ENCODE assay signal across 8 cellular contexts in genomic region chrX:151082077-151082948, GRCh38.
A peak's percentile ranks its signal among the peaks of the same experiment; 100 is the strongest.
DNase-seq lines count a peak whose midpoint lies in the region; ATAC-seq, FAIRE-seq and TF ChIP-seq lines count a peak whose summit lies in the region.

No MANE protein-coding gene starts in this region.

- DNase-seq in AG04449 (ENCODE audit: low read depth, low spot score), result no peak
- peak; percentile 37 for DNase-seq in GM18507 (ENCODE audit: extremely low spot score, insufficient read length, low read depth)
- DNase-seq in NCI-H2171 (lab: John Stamatoyannopoulos, UW), result peak; percentile 30
- DNase-seq in activated CD4-positive, alpha-beta T cell treated with anti-CD3 and anti-CD28 coated beads for 36 hours, result peak; percentile 74
- DNase-seq in lower leg skin (ENCODE audit: low spot score in 2 of 2), result peak; percentile 19 to 90
- DNase-seq in stimulated activated CD4-positive, alpha-beta T cell treated with anti-CD3 and anti-CD28 coated beads, TNF-alpha, amount 100 ng/mL, for 48 hours (ENCODE audit: low read depth in 3 of 3), result peak; percentile 15 to 53 (median 16)

- WGBS in lower leg skin, 2 donors, result 15 to 22% methylated on average over 17 to 31 of the region's 41 CpGs

- ATAC-seq in HG02973 (IDR thresholded peaks at IDR 0.05; ENCODE audit: unreplicated experiment), result peak; percentile 92
- peak; percentile 76 for ATAC-seq in activated CD4-positive, alpha-beta T cell treated with anti-CD3 and anti-CD28 coated beads for 36 hours

- peaks cover 19% of the 10 kb centered on the region for H3K27me3 Mint-ChIP-seq in activated CD4-positive, alpha-beta T cell treated with anti-CD3 and anti-CD28 coated beads for 36 hours
- peaks cover 23% of the 10 kb centered on the region for H3K27me3 Mint-ChIP-seq in dendritic cell treated with granulocyte-macrophage colony-stimulating factor and Interleukin-4, amounts not matched to agents 40 ng/mL and 50 ng/mL, for 4 days

- no peak overlapping the region for H3K4me3 Mint-ChIP-seq in activated CD4-positive, alpha-beta T cell treated with anti-CD3 and anti-CD28 coated beads for 36 hours
- H3K4me3 Mint-ChIP-seq in dendritic cell treated with granulocyte-macrophage colony-stimulating factor and Interleukin-4, amounts not matched to agents 40 ng/mL and 50 ng/mL, for 4 days, result peak overlapping the region; percentile 39

- H3K4me3 ChIP-seq in AG04449 (ENCODE audit: low read depth, low read length) (peak overlapping the region; percentile 37), lower leg skin (ENCODE audit: low read depth, poor library complexity, severe bottlenecking) (no peak overlapping the region)

- POLR2A ChIA-PET in AG04449 (lab: Yijun Ruan, JAX), result no interaction called here
- POLR2A ChIA-PET in activated CD4-positive, alpha-beta T cell treated with anti-CD3 and anti-CD28 coated beads for 36 hours (lab: Charles Lee), result no interaction called here

- FAIRE-seq in GM18507 (lab: Jason Lieb, UNC), result peak; percentile 53

- no peaks in the 10 kb centered on the region for H3K4me1 Mint-ChIP-seq in activated CD4-positive, alpha-beta T cell treated with anti-CD3 and anti-CD28 coated beads for 36 hours
- H3K4me1 Mint-ChIP-seq in dendritic cell treated with granulocyte-macrophage colony-stimulating factor and Interleukin-4, amounts not matched to agents 40 ng/mL and 50 ng/mL, for 4 days (ENCODE audit: low read depth), result peaks cover 5% of the 10 kb centered on the region

- H3K9me3 Mint-ChIP-seq in activated CD4-positive, alpha-beta T cell treated with anti-CD3 and anti-CD28 coated beads for 36 hours (ENCODE audit: low read depth), result no peaks in the 10 kb centered on the region
- H3K9me3 Mint-ChIP-seq in dendritic cell treated with granulocyte-macrophage colony-stimulating factor and Interleukin-4, amounts not matched to agents 40 ng/mL and 50 ng/mL, for 4 days, result no peaks in the 10 kb centered on the region

- TF ChIP-seq POLR2A in lower leg skin (IDR thresholded peaks at IDR 0.05), result no peak

- intact Hi-C loops in activated CD4-positive, alpha-beta T cell treated with anti-CD3 and anti-CD28 coated beads for 36 hours (cut with DNase I, micrococcal nuclease), result loop anchor here (1.0 to 10.0 kb wide), 3 partner anchors 98 to 310 kb away; partner anchors contain the start of gene HMGB3 (in 2 of the 2)
- intact Hi-C loops in dendritic cell treated with granulocyte-macrophage colony-stimulating factor and Interleukin-4, amounts not matched to agents 40 ng/mL and 50 ng/mL, for 4 days (cut with micrococcal nuclease), result loop anchor here (1.0 kb wide), 1 partner anchor 310 kb away; no protein-coding TSS in a partner anchor
- intact Hi-C loops in lower leg skin (cut with DNase I; ENCODE audit: low total_unique reads), result loop anchor here (5.0 kb wide), 1 partner anchor 310 kb away; no protein-coding TSS in a partner anchor

- no peak overlapping the region for H3K27ac Mint-ChIP-seq in activated CD4-positive, alpha-beta T cell treated with anti-CD3 and anti-CD28 coated beads for 36 hours
- no peak overlapping the region for H3K27ac Mint-ChIP-seq in dendritic cell treated with granulocyte-macrophage colony-stimulating factor and Interleukin-4, amounts not matched to agents 40 ng/mL and 50 ng/mL, for 4 days

- CTCF ChIA-PET in AG04449 (lab: Yijun Ruan, JAX), result interaction anchor here (0.6 to 8.8 kb wide), 12 partner anchors 10 to 351 kb away, joined by 3 to 208 read pairs (median 3); no protein-coding TSS in a partner anchor
- CTCF ChIA-PET in activated CD4-positive, alpha-beta T cell treated with anti-CD3 and anti-CD28 coated beads for 36 hours (lab: Charles Lee), result interaction anchor here (0.6 to 3.7 kb wide), 6 partner anchors 296 to 1550 kb away, joined by 3 to 49 read pairs (median 3); no protein-coding TSS in a partner anchor

- peak; percentile 78 for TF ChIP-seq CTCF in AG04449 (IDR thresholded peaks at IDR 0.05; ENCODE audit: insufficient read depth, low read length, missing control alignments)
- no peak for TF ChIP-seq CTCF in lower leg skin (IDR thresholded peaks at IDR 0.05)

- no peaks in the 10 kb centered on the region for H3K36me3 Mint-ChIP-seq in activated CD4-positive, alpha-beta T cell treated with anti-CD3 and anti-CD28 coated beads for 36 hours (ENCODE audit: low read depth)
- H3K36me3 Mint-ChIP-seq in dendritic cell treated with granulocyte-macrophage colony-stimulating factor and Interleukin-4, amounts not matched to agents 40 ng/mL and 50 ng/mL, for 4 days (ENCODE audit: low read depth), result no peaks in the 10 kb centered on the region
